Comparison of ENCODE assay signal across 4 cellular contexts in genomic region chr17:49051269-49051668, GRCh38.
TF ChIP-seq lines count a peak whose summit lies in the region.

No MANE protein-coding gene starts in this region.

TF ChIP-seq in SK-N-SH, 30 proteins besides CTCF, POLR2A, EP300 and RAD21:
- TF ChIP-seq ELF1 (IDR thresholded peaks at IDR 0.05) (no peak), SIN3A (IDR thresholded peaks at IDR 0.05; ENCODE audit: borderline replicate concordance, low read depth, low read length) (no peak), MXI1 (IDR thresholded peaks at IDR 0.05; ENCODE audit: low read depth, low read length) (no peak)

TF ChIP-seq in SK-N-SH treated with all-trans-retinoic acid at 6 μM for 48 hours, 23 proteins besides CTCF, POLR2A, EP300 and RAD21 (continues in another document):
- TF ChIP-seq GLIS3 (CRISPR knock-in tag; IDR thresholded peaks at IDR 0.05), result no peak
- no peak for TF ChIP-seq ARNTL (CRISPR knock-in tag; IDR thresholded peaks at IDR 0.05; ENCODE audit: borderline replicate concordance, low read depth)
- TF ChIP-seq CREB5 (CRISPR knock-in tag; IDR thresholded peaks at IDR 0.05; ENCODE audit: low read depth), result no peak
- no peak for TF ChIP-seq TSHZ2 (CRISPR knock-in tag; IDR thresholded peaks at IDR 0.05)
- TF ChIP-seq ZFP30 (CRISPR knock-in tag; IDR thresholded peaks at IDR 0.05), result no peak
- no peak for TF ChIP-seq ESRRG (CRISPR knock-in tag; IDR thresholded peaks at IDR 0.05)
- no peak for TF ChIP-seq RARB (CRISPR knock-in tag; IDR thresholded peaks at IDR 0.05)
- no peak for TF ChIP-seq PATZ1 (CRISPR knock-in tag; IDR thresholded peaks at IDR 0.05; ENCODE audit: borderline replicate concordance)

TF ChIP-seq in HCT116, 20 proteins besides CTCF, POLR2A, EP300 and RAD21:
- TF ChIP-seq YY1 (IDR thresholded peaks at IDR 0.05; ENCODE audit: extremely low read depth, insufficient replicate concordance, low read depth, low read length) (no peak), ATF3 (IDR thresholded peaks at IDR 0.05) (no peak), REST (IDR thresholded peaks at IDR 0.05; ENCODE audit: low read depth) (no peak), EZH2 (IDR thresholded peaks at IDR 0.05) (no peak), ELF1 (IDR thresholded peaks at IDR 0.05; ENCODE audit: borderline replicate concordance, low read depth) (no peak), MAX (IDR thresholded peaks at IDR 0.05) (no peak), SRF (IDR thresholded peaks at IDR 0.05; ENCODE audit: low read depth) (no peak), ZBTB33 (IDR thresholded peaks at IDR 0.05; ENCODE audit: extremely low read depth, insufficient replicate concordance, low read length) (no peak), JUND (IDR thresholded peaks at IDR 0.05) (no peak), ZNF274 (IDR thresholded peaks at IDR 0.05; ENCODE audit: low read depth, low read length) (no peak), FOSL1 (IDR thresholded peaks at IDR 0.05; ENCODE audit: low read depth) (no peak), ZFX (IDR thresholded peaks at IDR 0.05) (no peak), CEBPB (IDR thresholded peaks at IDR 0.05; ENCODE audit: low read depth) (no peak), EGR1 (IDR thresholded peaks at IDR 0.05; ENCODE audit: low read depth) (no peak), SIN3A (IDR thresholded peaks at IDR 0.05; ENCODE audit: low read depth) (no peak), EZH2phosphoT487 (IDR thresholded peaks at IDR 0.05; ENCODE audit: borderline replicate concordance) (no peak), TCF7L2 (IDR thresholded peaks at IDR 0.05; ENCODE audit: borderline replicate concordance, extremely low read depth, insufficient read depth, insufficient read length) (no peak)
TF ChIP-seq in HCT116: peak in this region for 0.

TF ChIP-seq in K562, 482 proteins besides CTCF, POLR2A, EP300 and RAD21:
- no peak for TF ChIP-seq ARID3A (IDR thresholded peaks at IDR 0.05; ENCODE audit: borderline replicate concordance, low read depth, low read length)
- no peak for TF ChIP-seq CHD2 (IDR thresholded peaks at IDR 0.05; ENCODE audit: low read depth, low read length)
- peak; percentile 14; the same call in 1 of the 2 replicates for TF ChIP-seq POLR2AphosphoS5 (IDR thresholded peaks at IDR 0.05; ENCODE audit: control insufficient read depth, insufficient read depth, low read depth, low read length)
- TF ChIP-seq BCL6 (CRISPR knock-in tag; IDR thresholded peaks at IDR 0.05), result no peak
- TF ChIP-seq BHLHE40 (IDR thresholded peaks at IDR 0.05; ENCODE audit: low read length), result no peak
